ENCODE assay signal across 17 cellular contexts in the genomic region with DNA sequence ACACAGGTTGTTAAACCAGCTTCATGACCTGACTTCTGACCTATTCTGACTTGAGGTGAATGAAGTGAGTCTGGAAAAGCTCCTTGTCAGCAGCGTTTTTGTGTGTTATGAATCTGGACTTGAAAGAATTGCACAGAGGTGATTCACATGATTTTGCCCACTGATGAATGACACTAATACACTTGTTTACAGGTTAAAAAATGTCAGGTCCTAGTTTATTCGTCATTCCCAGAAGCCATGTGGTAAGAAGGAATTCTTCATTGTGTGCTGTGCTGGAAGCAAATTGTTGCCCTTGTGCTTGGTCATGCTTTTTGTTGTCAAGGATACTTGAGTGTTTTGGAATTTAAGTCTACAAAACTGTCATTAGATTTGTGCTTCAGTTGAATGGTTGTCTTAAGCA. TPM values are rescaled to one million over a fixed set of nuclear protein-coding genes. Genes with fewer than 3 reads are reported as not detected.
DNase-seq lines count a peak whose midpoint lies in the region; ATAC-seq and TF ChIP-seq lines count a peak whose summit lies in the region.
"Had no signal": no experiment of that assay in that cellular context is flagged by ENCODE, and none has a peak within 500 bp of the region (broad histone marks: within the 10 kb centered on the region; RNA-seq: fewer than 3 reads in every experiment).

No MANE protein-coding gene starts in this region.

- H3K9me3 Mint-ChIP-seq in nephron progenitor cell = no peaks in the 10 kb centered on the region
- H3K9me3 Mint-ChIP-seq: CD4-positive, alpha-beta T cell; stimulated activated memory B cell treated with anti-CD40 and anti-IgM and Interleukin-4, amounts not matched to agents 10 μg/mL and 1 μg/mL and 100 μg/mL, for 72 hours had no signal

- H3K18ac ChIP-seq in trophoblast cell (ENCODE audit: low read length) = no peak overlapping the region

- H3K4me3 ChIP-seq in epithelial cell of proximal tubule (ENCODE audit: low read depth, low read length) (no peak overlapping the region), trophoblast cell (ENCODE audit: low read depth, low read length) (no peak overlapping the region), MG63 (no peak overlapping the region)
- H3K4me3 ChIP-seq: PC-9 had no signal

- H3K4me3 Mint-ChIP-seq in nephron progenitor cell = no peak overlapping the region
- H3K4me3 Mint-ChIP-seq: CD4-positive, alpha-beta T cell; stimulated activated memory B cell treated with anti-CD40 and anti-IgM and Interleukin-4, amounts not matched to agents 10 μg/mL and 1 μg/mL and 100 μg/mL, for 72 hours had no signal

- H2BK5ac ChIP-seq in trophoblast cell (ENCODE audit: low read depth, low read length, poor library complexity) = no peak overlapping the region

- no peak overlapping the region for H2BK12ac ChIP-seq in trophoblast cell (ENCODE audit: low read length)

- H2AK5ac ChIP-seq in trophoblast cell (ENCODE audit: low read length) = no peak overlapping the region

- no peak overlapping the region for H4K12ac ChIP-seq in trophoblast cell (ENCODE audit: low read depth, low read length)

- H3K4me1 ChIP-seq in trophoblast cell (ENCODE audit: control insufficient read depth in 1 of 2, insufficient read depth in 2 of 2, low read length in 2 of 2) = peaks cover 0 to 3% of the 10 kb centered on the region in 2 experiments

- H3K9me3 ChIP-seq in trophoblast cell (ENCODE audit: insufficient read depth, low read depth, low read length) (no peaks in the 10 kb centered on the region), MG63 (no peaks in the 10 kb centered on the region)

- H3K4me2 ChIP-seq in trophoblast cell (ENCODE audit: low read length) = no peak overlapping the region
- H3K4me2 ChIP-seq: PC-9 had no signal

- H3K9ac ChIP-seq in trophoblast cell (ENCODE audit: low read length) = no peak overlapping the region

- H2AFZ ChIP-seq in trophoblast cell (ENCODE audit: insufficient read depth, low read length, poor library complexity) = no peak overlapping the region
- H2AFZ ChIP-seq: PC-9 had no signal

- H3K14ac ChIP-seq in trophoblast cell (ENCODE audit: low read length) = no peak overlapping the region

- H3K79me1 ChIP-seq in trophoblast cell (ENCODE audit: low read length) = no peaks in the 10 kb centered on the region

- no CpG with 5 or more reads among the region's 2 CpGs for WGBS in trophoblast cell (ENCODE audit: extremely low coverage, insufficient coverage, insufficient read length)

- TF ChIP-seq CTCF in epithelial cell of proximal tubule (conservative IDR thresholded peaks at IDR 0.05; ENCODE audit: low read depth, low read length) (no peak), nephron progenitor cell (IDR thresholded peaks at IDR 0.05) (no peak)

- DNase-seq in Caki2 (ENCODE audit: low read depth) (peak; percentile 62), NCI-H2227 (lab: John Stamatoyannopoulos, UW; ENCODE audit: unreplicated experiment) (peak; percentile 74), epithelial cell of proximal tubule (ENCODE audit: low read depth) (peak; percentile 98), trophoblast cell (peak; percentile 85 to 98), MG63 (no peak), nephron progenitor cell (no peak)
- DNase-seq: activated CD4-positive, alpha-beta T cell treated with anti-CD3 and anti-CD28 coated beads for 1 hour; activated T-cell treated with anti-CD3 and anti-CD28 coated beads, Interleukin-2, amount 50 U/mL, for 1 hour; CD4-positive, alpha-beta T cell; left cardiac atrium; NCI-H1105; PC-9; stimulated activated CD4-positive, alpha-beta T cell treated with anti-CD3 and anti-CD28 coated beads, Interleukin-1b, Interleukin-23, amount 100 ng/mL, for 48 hours; T-helper 1 cell had no signal

- H4K91ac ChIP-seq in trophoblast cell (ENCODE audit: low read depth, low read length) = no peak overlapping the region

- H3K4me1 Mint-ChIP-seq in nephron progenitor cell = peaks cover 5% of the 10 kb centered on the region
- H3K4me1 Mint-ChIP-seq: stimulated activated memory B cell treated with anti-CD40 and anti-IgM and Interleukin-4, amounts not matched to agents 10 μg/mL and 1 μg/mL and 100 μg/mL, for 72 hours had no signal

- H3K27me3 ChIP-seq in trophoblast cell (ENCODE audit: insufficient read depth, low read length) (no peaks in the 10 kb centered on the region), MG63 (no peaks in the 10 kb centered on the region)

- no peaks in the 10 kb centered on the region for H3K79me2 ChIP-seq in trophoblast cell (ENCODE audit: control insufficient read depth, insufficient read depth, low read length, poor library complexity)

- no peak overlapping the region for H2BK120ac ChIP-seq in trophoblast cell (ENCODE audit: insufficient read depth, low read length, poor library complexity)

- ATAC-seq in HG03095 (IDR thresholded peaks at IDR 0.05; ENCODE audit: unreplicated experiment) (no peak), GM18867 (IDR thresholded peaks at IDR 0.05; ENCODE audit: unreplicated experiment) (no peak)
- ATAC-seq: left cardiac atrium; stimulated activated memory B cell treated with anti-CD40 and anti-IgM and Interleukin-4, amounts not matched to agents 10 μg/mL and 1 μg/mL and 100 μg/mL, for 72 hours had no signal

- H3K27ac ChIP-seq in trophoblast cell (ENCODE audit: low read depth, low read length) = no peak overlapping the region
- H3K27ac ChIP-seq: PC-9 had no signal

- no peak overlapping the region for H4K8ac ChIP-seq in trophoblast cell (ENCODE audit: low read depth, low read length)

- H3K36me3 ChIP-seq in trophoblast cell (ENCODE audit: control insufficient read depth in 1 of 2, insufficient read depth in 2 of 2, low read length in 2 of 2) (peaks cover 3 to 5% of the 10 kb centered on the region in 2 experiments), MG63 (no peaks in the 10 kb centered on the region)

- no peaks in the 10 kb centered on the region for H3K27me3 Mint-ChIP-seq in nephron progenitor cell (ENCODE audit: low read depth, poor library complexity)
- H3K27me3 Mint-ChIP-seq: CD4-positive, alpha-beta T cell; stimulated activated memory B cell treated with anti-CD40 and anti-IgM and Interleukin-4, amounts not matched to agents 10 μg/mL and 1 μg/mL and 100 μg/mL, for 72 hours had no signal

- peaks cover 15% of the 10 kb centered on the region for H3K36me3 Mint-ChIP-seq in nephron progenitor cell (ENCODE audit: low read depth)

- H3K27ac Mint-ChIP-seq in nephron progenitor cell = no peak overlapping the region
- H3K27ac Mint-ChIP-seq: CD4-positive, alpha-beta T cell; stimulated activated memory B cell treated with anti-CD40 and anti-IgM and Interleukin-4, amounts not matched to agents 10 μg/mL and 1 μg/mL and 100 μg/mL, for 72 hours had no signal

- no peak overlapping the region for H3K4ac ChIP-seq in trophoblast cell (ENCODE audit: low read depth, low read length)

- H3K23ac ChIP-seq in trophoblast cell (ENCODE audit: low read length) = no peak overlapping the region

- in situ Hi-C loops in Caki2 (cut with HindIII; ENCODE audit: low pct_unique_long_range_greater_than_20kb, low sequenced_read_pairs) = no loop called here

RNA-seq across cellular contexts. Expression of gene SEC11C, which starts 15.5 kb away (rescaled TPM):
- total RNA-seq in Caki2 (2014; rRNA removed; shearing (Covaris generic); ENCODE audit: low replicate concordance) = 34.1 and 38.1 TPM in 2 replicates
- 37.6 and 49.4 TPM in 2 replicates for total RNA-seq in epithelial cell of proximal tubule
- polyA plus RNA-seq in trophoblast cell (2013) = 84.0 and 98.5 TPM in 2 replicates
- 48.1 and 57.1 TPM in 2 replicates for total RNA-seq in MG63 (2014; rRNA removed; shearing (Covaris generic); ENCODE audit: low replicate concordance)

Comparison
In these comparisons a context has a peak if more than half of its experiments do, and no peak if none do; other contexts are left out.
1. DNase-seq: peak in Caki2 (single experiment), NCI-H2227 (single experiment), epithelial cell of proximal tubule (single experiment) and trophoblast cell (2 of 2); none in MG63 (single experiment) and nephron progenitor cell (single experiment).